1 cellular context compared by ENCODE assay signal in the genomic region with DNA sequence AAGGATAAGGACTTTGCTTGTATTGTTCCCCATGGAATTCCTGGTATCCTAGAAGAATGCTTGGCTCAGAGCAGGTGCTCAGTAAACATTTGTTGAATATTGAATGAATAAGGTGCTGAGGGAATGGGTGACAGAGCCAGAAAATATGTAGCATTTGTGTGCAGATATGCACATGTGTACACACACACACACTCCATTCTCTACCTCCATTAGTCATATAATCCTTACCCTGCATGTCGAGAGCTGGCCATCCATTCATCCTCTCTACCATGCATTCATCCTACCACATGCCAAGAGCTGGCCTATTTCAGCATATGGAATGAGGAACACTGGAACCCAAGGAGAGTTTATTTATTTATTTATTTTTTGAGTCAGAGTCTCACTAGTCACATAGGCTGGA.
TF ChIP-seq lines count a peak whose summit lies in the region.

No MANE protein-coding gene starts in this region.

TF ChIP-seq in GM23338, 12 proteins besides CTCF, POLR2A, EP300 and RAD21 (continued from another document):
- TF ChIP-seq, protein P1, sequence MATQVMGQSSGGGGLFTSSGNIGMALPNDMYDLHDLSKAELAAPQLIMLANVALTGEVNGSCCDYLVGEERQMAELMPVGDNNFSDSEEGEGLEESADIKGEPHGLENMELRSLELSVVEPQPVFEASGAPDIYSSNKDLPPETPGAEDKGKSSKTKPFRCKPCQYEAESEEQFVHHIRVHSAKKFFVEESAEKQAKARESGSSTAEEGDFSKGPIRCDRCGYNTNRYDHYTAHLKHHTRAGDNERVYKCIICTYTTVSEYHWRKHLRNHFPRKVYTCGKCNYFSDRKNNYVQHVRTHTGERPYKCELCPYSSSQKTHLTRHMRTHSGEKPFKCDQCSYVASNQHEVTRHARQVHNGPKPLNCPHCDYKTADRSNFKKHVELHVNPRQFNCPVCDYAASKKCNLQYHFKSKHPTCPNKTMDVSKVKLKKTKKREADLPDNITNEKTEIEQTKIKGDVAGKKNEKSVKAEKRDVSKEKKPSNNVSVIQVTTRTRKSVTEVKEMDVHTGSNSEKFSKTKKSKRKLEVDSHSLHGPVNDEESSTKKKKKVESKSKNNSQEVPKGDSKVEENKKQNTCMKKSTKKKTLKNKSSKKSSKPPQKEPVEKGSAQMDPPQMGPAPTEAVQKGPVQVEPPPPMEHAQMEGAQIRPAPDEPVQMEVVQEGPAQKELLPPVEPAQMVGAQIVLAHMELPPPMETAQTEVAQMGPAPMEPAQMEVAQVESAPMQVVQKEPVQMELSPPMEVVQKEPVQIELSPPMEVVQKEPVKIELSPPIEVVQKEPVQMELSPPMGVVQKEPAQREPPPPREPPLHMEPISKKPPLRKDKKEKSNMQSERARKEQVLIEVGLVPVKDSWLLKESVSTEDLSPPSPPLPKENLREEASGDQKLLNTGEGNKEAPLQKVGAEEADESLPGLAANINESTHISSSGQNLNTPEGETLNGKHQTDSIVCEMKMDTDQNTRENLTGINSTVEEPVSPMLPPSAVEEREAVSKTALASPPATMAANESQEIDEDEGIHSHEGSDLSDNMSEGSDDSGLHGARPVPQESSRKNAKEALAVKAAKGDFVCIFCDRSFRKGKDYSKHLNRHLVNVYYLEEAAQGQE (IDR thresholded peaks at IDR 0.05; ENCODE audit: unreplicated experiment), result no peak
- TF ChIP-seq STAT1 (IDR thresholded peaks at IDR 0.05; ENCODE audit: unreplicated experiment), result no peak
- TF ChIP-seq CREB1 (CRISPR knock-in tag; IDR thresholded peaks at IDR 0.05; ENCODE audit: low read depth), result no peak
- no peak for TF ChIP-seq EZH2 (IDR thresholded peaks at IDR 0.05; ENCODE audit: low read depth, unreplicated experiment)
- TF ChIP-seq JUNB (IDR thresholded peaks at IDR 0.05; ENCODE audit: unreplicated experiment), result no peak
